7 cellular contexts compared by ENCODE assay signal in genomic region chr15:64844576-64845140, GRCh38. TPM values are rescaled to one million over a fixed set of nuclear protein-coding genes. Genes with fewer than 3 reads are reported as not detected.
DNase-seq lines count a peak whose midpoint lies in the region; ATAC-seq and TF ChIP-seq lines count a peak whose summit lies in the region.

No MANE protein-coding gene starts in this region.

- peak overlapping the region; percentile 84 for H3K27ac Mint-ChIP-seq in activated CD4-positive, alpha-beta memory T cell treated with anti-CD3 and anti-CD28 coated beads for 36 hours
- peak overlapping the region; percentile 90 for H3K27ac Mint-ChIP-seq in stimulated activated naive B cell treated with anti-CD40 and anti-IgM and Interleukin-4, amounts not matched to agents 10 μg/mL and 1 μg/mL and 100 μg/mL, for 72 hours

- peaks cover 11% of the 10 kb centered on the region for H3K36me3 Mint-ChIP-seq in activated CD4-positive, alpha-beta memory T cell treated with anti-CD3 and anti-CD28 coated beads for 36 hours
- peaks cover 19 to 32% of the 10 kb centered on the region in 2 donors for H3K36me3 Mint-ChIP-seq in stimulated activated naive B cell treated with anti-CD40 and anti-IgM and Interleukin-4, amounts not matched to agents 10 μg/mL and 1 μg/mL and 100 μg/mL, for 72 hours

- TF ChIP-seq CTCF in HFF-Myc (IDR thresholded peaks at IDR 0.05; ENCODE audit: low read depth, low read length, missing control alignments), result no peak

- DNase-seq in HFF-Myc (ENCODE audit: extremely low read depth, low read depth), result no peak
- DNase-seq in activated CD4-positive, alpha-beta memory T cell treated with anti-CD3 and anti-CD28 coated beads for 36 hours, result peak; percentile 48
- peak; percentile 55 for DNase-seq in germinal center (ENCODE audit: low spot score)
- no peak for DNase-seq in stimulated activated naive B cell treated with anti-CD40 and anti-IgM and Interleukin-4, amounts not matched to agents 10 μg/mL and 1 μg/mL and 100 μg/mL, for 72 hours
- no peak for DNase-seq in T-helper 9 cell
- no peak for DNase-seq in NCI-H510A treated with DMSO at 0.1 percent for 48 hours (lab: John Stamatoyannopoulos, UW)

- no peaks in the 10 kb centered on the region for H3K9me3 Mint-ChIP-seq in activated CD4-positive, alpha-beta memory T cell treated with anti-CD3 and anti-CD28 coated beads for 36 hours
- no peaks in the 10 kb centered on the region for H3K9me3 Mint-ChIP-seq in stimulated activated naive B cell treated with anti-CD40 and anti-IgM and Interleukin-4, amounts not matched to agents 10 μg/mL and 1 μg/mL and 100 μg/mL, for 72 hours

- no peaks in the 10 kb centered on the region for H3K27me3 Mint-ChIP-seq in activated CD4-positive, alpha-beta memory T cell treated with anti-CD3 and anti-CD28 coated beads for 36 hours
- no peaks in the 10 kb centered on the region for H3K27me3 Mint-ChIP-seq in stimulated activated naive B cell treated with anti-CD40 and anti-IgM and Interleukin-4, amounts not matched to agents 10 μg/mL and 1 μg/mL and 100 μg/mL, for 72 hours

- peaks cover 56% of the 10 kb centered on the region for H3K4me1 Mint-ChIP-seq in activated CD4-positive, alpha-beta memory T cell treated with anti-CD3 and anti-CD28 coated beads for 36 hours (ENCODE audit: low read depth)
- peaks cover 52 to 78% of the 10 kb centered on the region in 2 donors for H3K4me1 Mint-ChIP-seq in stimulated activated naive B cell treated with anti-CD40 and anti-IgM and Interleukin-4, amounts not matched to agents 10 μg/mL and 1 μg/mL and 100 μg/mL, for 72 hours

- H3K4me3 Mint-ChIP-seq in activated CD4-positive, alpha-beta memory T cell treated with anti-CD3 and anti-CD28 coated beads for 36 hours, result peak overlapping the region; percentile 95
- H3K4me3 Mint-ChIP-seq in stimulated activated naive B cell treated with anti-CD40 and anti-IgM and Interleukin-4, amounts not matched to agents 10 μg/mL and 1 μg/mL and 100 μg/mL, for 72 hours, result peak overlapping the region; percentile 93 to 96

- peak; percentile 20 to 22 for ATAC-seq in stimulated activated naive B cell treated with anti-CD40 and anti-IgM and Interleukin-4, amounts not matched to agents 10 μg/mL and 1 μg/mL and 100 μg/mL, for 72 hours (replicated peaks)
- ATAC-seq in GM19455 (IDR thresholded peaks at IDR 0.05; ENCODE audit: unreplicated experiment), result no peak

- peak overlapping the region; percentile 5; the same call in 1 of the 2 replicates for H3K4me3 ChIP-seq in HFF-Myc (replicated peaks; ENCODE audit: low read depth, low read length)

- CTCF ChIA-PET in activated CD4-positive, alpha-beta memory T cell treated with anti-CD3 and anti-CD28 coated beads for 36 hours (lab: Charles Lee), result interaction anchor here (0.7 to 3.0 kb wide), 4 partner anchors 9 to 60 kb away, joined by 3 to 20 read pairs (median 4); no protein-coding TSS in a partner anchor

- POLR2A ChIA-PET in activated CD4-positive, alpha-beta memory T cell treated with anti-CD3 and anti-CD28 coated beads for 36 hours (lab: Charles Lee), result interaction anchor here (0.6 to 3.0 kb wide), 3 partner anchors 49 to 340 kb away, joined by 3 to 18 read pairs (median 4); partner anchors contain the start of gene CLPX

- intact Hi-C loops in activated CD4-positive, alpha-beta memory T cell treated with anti-CD3 and anti-CD28 coated beads for 36 hours (cut with micrococcal nuclease), result no loop called here

RNA-seq across cellular contexts. Expression of gene PLEKHO2, which starts 2.9 kb away (rescaled TPM):
- 10 to 100 TPM; 15.3 to 15.6 TPM for total RNA-seq in activated CD4-positive, alpha-beta memory T cell treated with anti-CD3 and anti-CD28 coated beads for 36 hours

RNA-seq across cellular contexts. Expression of gene PIF1, which starts 19.2 kb away (rescaled TPM):
- total RNA-seq in activated CD4-positive, alpha-beta memory T cell treated with anti-CD3 and anti-CD28 coated beads for 36 hours, result 10 to 100 TPM; 23.6 to 30.2 TPM

Comparison
In these comparisons a context has a peak if more than half of its experiments do, and no peak if none do; other contexts are left out.
1. DNase-seq: peak in activated CD4-positive, alpha-beta memory T cell treated with anti-CD3 and anti-CD28 coated beads for 36 hours (single experiment) and germinal center (single experiment); none in HFF-Myc (single experiment), stimulated activated naive B cell treated with anti-CD40 and anti-IgM and Interleukin-4, amounts not matched to agents 10 μg/mL and 1 μg/mL and 100 μg/mL, for 72 hours (single experiment), T-helper 9 cell (single experiment) and NCI-H510A treated with DMSO at 0.1 percent for 48 hours (single experiment).